ENCODE assay signal across 8 cellular contexts in genomic region chr4:55545681-55546632, GRCh38. TPM values are rescaled to one million over a fixed set of nuclear protein-coding genes. Genes with fewer than 3 reads are reported as not detected.
DNase-seq lines count a peak whose midpoint lies in the region; ATAC-seq and TF ChIP-seq lines count a peak whose summit lies in the region.

No MANE protein-coding gene starts in this region.

- H3F3A ChIP-seq in neural cell (ENCODE audit: insufficient read depth, low read length, poor library complexity, severe bottlenecking), result peaks cover 7% of the 10 kb centered on the region

- H3K4me3 ChIP-seq in DND-41 (ENCODE audit: low read depth in 1 of 2, low read length in 2 of 2) (peak overlapping the region; percentile 66 to 84), neural cell (ENCODE audit: low read length) (peak overlapping the region; percentile 98), stomach (peak overlapping the region; percentile 88 to 99 (median 94))

- no peaks in the 10 kb centered on the region for H3K9me2 ChIP-seq in neural cell (ENCODE audit: insufficient read depth, low read length)

- TF ChIP-seq CTCF in DND-41 (IDR thresholded peaks at IDR 0.05; ENCODE audit: borderline replicate concordance, extremely low read depth, low read length, poor library complexity, severe bottlenecking) (no peak), RWPE1 (conservative IDR thresholded peaks at IDR 0.05; ENCODE audit: low read depth) (no peak), neural cell (IDR thresholded peaks at IDR 0.05; ENCODE audit: poor library complexity, severe bottlenecking) (no peak), stomach (IDR thresholded peaks at IDR 0.05) (no peak)

- H4K20me1 ChIP-seq in DND-41 (ENCODE audit: insufficient read depth, low read length), result peaks cover 11% of the 10 kb centered on the region
- no peaks in the 10 kb centered on the region for H4K20me1 ChIP-seq in neural cell (ENCODE audit: insufficient read depth)

- H3K9ac ChIP-seq in DND-41 (ENCODE audit: low read depth, low read length) (peak overlapping the region; percentile 91), neural cell (ENCODE audit: low read length) (peak overlapping the region; percentile 88)

- TF ChIP-seq RAD21 in neural cell (conservative IDR thresholded peaks at IDR 0.05), result no peak

- 0 to 2% (median 1%) methylated on average over 26 to 95 of the region's 95 CpGs for WGBS in stomach, 5 donors

- no peak for TF ChIP-seq POLR2A in stomach (IDR thresholded peaks at IDR 0.05)

- CTCF ChIA-PET in RWPE1 (lab: Yijun Ruan, JAX), result interaction anchor here (0.6 to 1.0 kb wide), 4 partner anchors 64 to 1315 kb away, joined by 3 to 5 read pairs (median 4); partner anchors contain the start of gene SRD5A3

- H2AFZ ChIP-seq in DND-41 (ENCODE audit: low read depth, low read length) (peak overlapping the region; percentile 81), neural cell (ENCODE audit: low read depth, low read length) (peak overlapping the region; percentile 17)

- TF ChIP-seq EP300 in neural cell (conservative IDR thresholded peaks at IDR 0.05; ENCODE audit: poor library complexity, severe bottlenecking), result no peak
- TF ChIP-seq EP300 in stomach (IDR thresholded peaks at IDR 0.05), result no peak

- H3K4me1 ChIP-seq in DND-41 (ENCODE audit: insufficient read depth, low read length) (peaks cover 40% of the 10 kb centered on the region), stomach (peaks cover 15 to 38% (median 24%) of the 10 kb centered on the region in 4 donors)

- H3K79me2 ChIP-seq in DND-41 (ENCODE audit: insufficient read depth, low read length), result peaks cover 56% of the 10 kb centered on the region
- H3K79me2 ChIP-seq in neural cell (replicated peaks; ENCODE audit: insufficient read depth, low read length), result peaks cover 38% of the 10 kb centered on the region

- H3K27ac ChIP-seq in DND-41 (ENCODE audit: low read length), result peak overlapping the region; percentile 83
- peak overlapping the region; percentile 100 for H3K27ac ChIP-seq in RWPE1
- peak overlapping the region; percentile 91 for H3K27ac ChIP-seq in neural cell (ENCODE audit: low read length)
- H3K27ac ChIP-seq in stomach, result peak overlapping the region; percentile 98 to 100 (median 99)

- H3K27me3 ChIP-seq in DND-41 (ENCODE audit: insufficient read depth, low read length, poor library complexity) (no peaks in the 10 kb centered on the region), neural cell (ENCODE audit: insufficient read depth, low read depth, low read length) (no peaks in the 10 kb centered on the region), stomach (no peaks in the 10 kb centered on the region)

- DNase-seq in DND-41, result peak; percentile 66
- DNase-seq in Kasumi-1 (lab: John Stamatoyannopoulos, UW), result peak; percentile 93 to 96
- DNase-seq in RWPE1 (ENCODE audit: low spot score), result peak; percentile 47
- DNase-seq in activated effector memory CD4-positive, alpha-beta T cell treated with anti-CD3 and anti-CD28 coated beads, Interleukin-2, amount 50 U/mL, for 16 hours, result peak; percentile 88
- peak; percentile 45 for DNase-seq in fibroblast of the conjunctiva (ENCODE audit: low read depth)
- DNase-seq in stomach, result peak; percentile 83

- no peaks in the 10 kb centered on the region for H3K9me3 ChIP-seq in DND-41 (ENCODE audit: insufficient read depth, low read length, severe bottlenecking)
- H3K9me3 ChIP-seq in neural cell (ENCODE audit: low read length), result no peaks in the 10 kb centered on the region
- H3K9me3 ChIP-seq in stomach, result no peaks in the 10 kb centered on the region

- intact Hi-C loops in stomach (cut with DNase I; ENCODE audit: low total_unique reads), result no loop called here

- ATAC-seq in DND-41 (ENCODE audit: insufficient read depth, low read depth) (peak; percentile 58), GM21786 (IDR thresholded peaks at IDR 0.05; ENCODE audit: unreplicated experiment) (peak; percentile 40)

- POLR2A ChIA-PET in RWPE1 (lab: Yijun Ruan, JAX; ENCODE audit: low non-redundant PET), result interaction anchor here (1.7 kb wide), 1 partner anchor 149 kb away, joined by 4 read pairs; no protein-coding TSS in a partner anchor

- H3K36me3 ChIP-seq in DND-41 (ENCODE audit: insufficient read depth, low read length), result no peaks in the 10 kb centered on the region; the same call in 1 of the 2 replicates
- no peaks in the 10 kb centered on the region for H3K36me3 ChIP-seq in neural cell (ENCODE audit: insufficient read depth, low read length)
- no peaks in the 10 kb centered on the region for H3K36me3 ChIP-seq in stomach

- peak overlapping the region; percentile 76 for H3K4me2 ChIP-seq in DND-41 (ENCODE audit: insufficient read depth, low read length)
- H3K4me2 ChIP-seq in neural cell (ENCODE audit: low read length), result peak overlapping the region; percentile 94

TF ChIP-seq in neural cell, 6 proteins besides CTCF, POLR2A, EP300 and RAD21:
- TF ChIP-seq SMC3 (conservative IDR thresholded peaks at IDR 0.05; ENCODE audit: poor library complexity) (peak; percentile 36), POLR2AphosphoS5 (IDR thresholded peaks at IDR 0.05) (no peak), TAF1 (IDR thresholded peaks at IDR 0.05; ENCODE audit: low read depth) (no peak), REST (IDR thresholded peaks at IDR 0.05; ENCODE audit: borderline replicate concordance) (no peak), MXI1 (conservative IDR thresholded peaks at IDR 0.05; ENCODE audit: poor library complexity, severe bottlenecking) (peak; percentile 78), EZH2 (IDR thresholded peaks at IDR 0.05; ENCODE audit: borderline replicate concordance, insufficient read depth, low read length, poor library complexity, severe bottlenecking) (no peak)
TF ChIP-seq in neural cell: peak in this region for 2.

RNA-seq across cellular contexts. Expression of gene CLOCK, which starts 0.8 kb away (rescaled TPM):
- polyA plus RNA-seq in neural cell (8.7 and 13.0 TPM in 2 replicates), stomach (1 to 10 TPM; 4.9 to 9.2 (median 7.4) TPM)
- 36.3 and 47.1 TPM in 2 replicates for polyA minus RNA-seq in neural cell
- total RNA-seq in stomach, result 100 to 1,000 TPM in 1 of 5 donors, 10 to 100 TPM in 3, 1 to 10 TPM in 1; 3.2 to 123 (median 34.4) TPM

RNA-seq across cellular contexts. Expression of gene PDCL2, which starts 46.1 kb away (rescaled TPM):
- polyA plus RNA-seq in neural cell (not detected in 2 replicates), stomach (under 1 TPM in 1 of 3 donors, not detected in 2; 0.45 TPM)
- polyA minus RNA-seq in neural cell, result not detected in 2 replicates
- not detected for total RNA-seq in stomach

Comparison
In these comparisons a context has a peak if more than half of its experiments do, and no peak if none do; other contexts are left out.
1. Peak in every context shown above with its lines: DNase-seq, ATAC-seq, H3K4me3 ChIP-seq and H3K27ac ChIP-seq.